ENCODE assay signal across 9 cellular contexts in genomic region chr7:55073051-55073511, GRCh38. TPM values are rescaled to one million over a fixed set of nuclear protein-coding genes. Genes with fewer than 3 reads are reported as not detected.
DNase-seq lines count a peak whose midpoint lies in the region; ATAC-seq lines count a peak whose summit lies in the region.
"Had no signal": no experiment of that assay in that cellular context is flagged by ENCODE, and none has a peak within 500 bp of the region (broad histone marks: within the 10 kb centered on the region; RNA-seq: fewer than 3 reads in every experiment).

No MANE protein-coding gene starts in this region.

- H3K27me3 ChIP-seq in adipocyte (replicated peaks; ENCODE audit: control insufficient read depth, insufficient read depth, low read length) = no peaks in the 10 kb centered on the region
- H3K27me3 ChIP-seq in skeletal muscle tissue (ENCODE audit: control insufficient read depth in 3 of 3, insufficient read depth in 3 of 3, low read length in 3 of 3) = no peaks in the 10 kb centered on the region

- H3K9me3 ChIP-seq in adipocyte (ENCODE audit: control insufficient read depth, low read length) (no peaks in the 10 kb centered on the region), skeletal muscle tissue (ENCODE audit: control insufficient read depth in 3 of 3, low read length in 3 of 3) (no peaks in the 10 kb centered on the region)

- DNase-seq in activated naive CD8-positive, alpha-beta T cell treated with anti-CD3 and anti-CD28 coated beads, Interleukin-2, amount 50 U/mL, for 24 hours = no peak
- DNase-seq in activated naive CD8-positive, alpha-beta T cell treated with anti-CD3 and anti-CD28 coated beads for 36 hours = no peak
- peak; percentile 82 for DNase-seq in adipocyte (ENCODE audit: low read depth)
- no peak for DNase-seq in LoVo (ENCODE audit: low spot score)
- no peak for DNase-seq in epidermal melanocyte (ENCODE audit: insufficient read length, low spot score)
- DNase-seq in NCI-H146 (lab: John Stamatoyannopoulos, UW) = no peak

- no peak overlapping the region for H3K4me3 Mint-ChIP-seq in activated naive CD8-positive, alpha-beta T cell treated with anti-CD3 and anti-CD28 coated beads, Interleukin-2, amount 50 U/mL, for 24 hours
- H3K4me3 Mint-ChIP-seq in activated naive CD8-positive, alpha-beta T cell treated with anti-CD3 and anti-CD28 coated beads for 36 hours = no peak overlapping the region
- H3K4me3 Mint-ChIP-seq: activated naive CD4-positive, alpha-beta T cell treated with anti-CD3 and anti-CD28 coated beads, Interleukin-2, amount 50 U/mL, for 24 hours had no signal

- H3K9ac ChIP-seq in adipocyte (ENCODE audit: low read length) = peak overlapping the region; percentile 46
- no peak overlapping the region for H3K9ac ChIP-seq in skeletal muscle tissue (ENCODE audit: low read depth in 1 of 3, low read length in 3 of 3)

- H3K27ac ChIP-seq in skeletal muscle tissue (ENCODE audit: low read depth, low read length) = peak overlapping the region; percentile 70

- H3K4me3 ChIP-seq in adipocyte (ENCODE audit: low read length) (peak overlapping the region; percentile 56), skeletal muscle tissue (ENCODE audit: low read length in 3 of 3) (no peak overlapping the region)

- H3K36me3 ChIP-seq in adipocyte (ENCODE audit: control insufficient read depth, insufficient read depth, low read length, severe bottlenecking) (no peaks in the 10 kb centered on the region), skeletal muscle tissue (ENCODE audit: control insufficient read depth in 3 of 3, insufficient read depth in 3 of 3, low read length in 3 of 3) (no peaks in the 10 kb centered on the region)

- peaks cover 8% of the 10 kb centered on the region for H3K27me3 Mint-ChIP-seq in activated naive CD8-positive, alpha-beta T cell treated with anti-CD3 and anti-CD28 coated beads, Interleukin-2, amount 50 U/mL, for 24 hours
- H3K27me3 Mint-ChIP-seq in activated naive CD8-positive, alpha-beta T cell treated with anti-CD3 and anti-CD28 coated beads for 36 hours = peaks cover 31% of the 10 kb centered on the region

- H3K9me3 Mint-ChIP-seq in activated naive CD8-positive, alpha-beta T cell treated with anti-CD3 and anti-CD28 coated beads, Interleukin-2, amount 50 U/mL, for 24 hours = no peaks in the 10 kb centered on the region
- peaks cover 4% of the 10 kb centered on the region for H3K9me3 Mint-ChIP-seq in activated naive CD8-positive, alpha-beta T cell treated with anti-CD3 and anti-CD28 coated beads for 36 hours
- H3K9me3 Mint-ChIP-seq: activated naive CD4-positive, alpha-beta T cell treated with anti-CD3 and anti-CD28 coated beads, Interleukin-2, amount 50 U/mL, for 24 hours had no signal

- H3K36me3 Mint-ChIP-seq in activated naive CD8-positive, alpha-beta T cell treated with anti-CD3 and anti-CD28 coated beads, Interleukin-2, amount 50 U/mL, for 24 hours (ENCODE audit: low read depth) = no peaks in the 10 kb centered on the region
- H3K36me3 Mint-ChIP-seq in activated naive CD8-positive, alpha-beta T cell treated with anti-CD3 and anti-CD28 coated beads for 36 hours = no peaks in the 10 kb centered on the region
- H3K36me3 Mint-ChIP-seq: activated naive CD4-positive, alpha-beta T cell treated with anti-CD3 and anti-CD28 coated beads, Interleukin-2, amount 50 U/mL, for 24 hours had no signal

- peak; percentile 49 for ATAC-seq in activated naive CD8-positive, alpha-beta T cell treated with anti-CD3 and anti-CD28 coated beads, Interleukin-2, amount 50 U/mL, for 24 hours
- ATAC-seq in HG02943 (IDR thresholded peaks at IDR 0.05; ENCODE audit: low read depth, unreplicated experiment) = peak; percentile 44

- peaks cover 19% of the 10 kb centered on the region for H3K4me1 Mint-ChIP-seq in activated naive CD8-positive, alpha-beta T cell treated with anti-CD3 and anti-CD28 coated beads, Interleukin-2, amount 50 U/mL, for 24 hours
- H3K4me1 Mint-ChIP-seq in activated naive CD8-positive, alpha-beta T cell treated with anti-CD3 and anti-CD28 coated beads for 36 hours = peaks cover 11% of the 10 kb centered on the region

- peaks cover 84% of the 10 kb centered on the region for H3K4me1 ChIP-seq in adipocyte (ENCODE audit: control insufficient read depth, insufficient read depth, low read length)
- H3K4me1 ChIP-seq in skeletal muscle tissue (ENCODE audit: control insufficient read depth in 3 of 3, insufficient read depth in 3 of 3, low read length in 3 of 3) = peaks cover 32 to 38% (median 37%) of the 10 kb centered on the region in 3 donors

- H3K27ac Mint-ChIP-seq in activated naive CD8-positive, alpha-beta T cell treated with anti-CD3 and anti-CD28 coated beads, Interleukin-2, amount 50 U/mL, for 24 hours = no peak overlapping the region
- H3K27ac Mint-ChIP-seq in activated naive CD8-positive, alpha-beta T cell treated with anti-CD3 and anti-CD28 coated beads for 36 hours = no peak overlapping the region
- H3K27ac Mint-ChIP-seq: activated naive CD4-positive, alpha-beta T cell treated with anti-CD3 and anti-CD28 coated beads, Interleukin-2, amount 50 U/mL, for 24 hours had no signal

RNA-seq across cellular contexts. Expression of gene EGFR, which starts 54.3 kb away (rescaled TPM):
- total RNA-seq in activated naive CD8-positive, alpha-beta T cell treated with anti-CD3 and anti-CD28 coated beads for 36 hours = not detected
- 17.7 TPM for total RNA-seq in skeletal muscle tissue

Comparison
In these comparisons a context has a peak if more than half of its experiments do, and no peak if none do; other contexts are left out.
1. RNA of gene EGFR, which starts 54.3 kb away (total RNA-seq): 17.7 TPM in skeletal muscle tissue (single experiment); not detected in activated naive CD8-positive, alpha-beta T cell treated with anti-CD3 and anti-CD28 coated beads for 36 hours; every median in the first group is over 10 times any median in the second.